13 cellular contexts compared by ENCODE assay signal in the genomic region with DNA sequence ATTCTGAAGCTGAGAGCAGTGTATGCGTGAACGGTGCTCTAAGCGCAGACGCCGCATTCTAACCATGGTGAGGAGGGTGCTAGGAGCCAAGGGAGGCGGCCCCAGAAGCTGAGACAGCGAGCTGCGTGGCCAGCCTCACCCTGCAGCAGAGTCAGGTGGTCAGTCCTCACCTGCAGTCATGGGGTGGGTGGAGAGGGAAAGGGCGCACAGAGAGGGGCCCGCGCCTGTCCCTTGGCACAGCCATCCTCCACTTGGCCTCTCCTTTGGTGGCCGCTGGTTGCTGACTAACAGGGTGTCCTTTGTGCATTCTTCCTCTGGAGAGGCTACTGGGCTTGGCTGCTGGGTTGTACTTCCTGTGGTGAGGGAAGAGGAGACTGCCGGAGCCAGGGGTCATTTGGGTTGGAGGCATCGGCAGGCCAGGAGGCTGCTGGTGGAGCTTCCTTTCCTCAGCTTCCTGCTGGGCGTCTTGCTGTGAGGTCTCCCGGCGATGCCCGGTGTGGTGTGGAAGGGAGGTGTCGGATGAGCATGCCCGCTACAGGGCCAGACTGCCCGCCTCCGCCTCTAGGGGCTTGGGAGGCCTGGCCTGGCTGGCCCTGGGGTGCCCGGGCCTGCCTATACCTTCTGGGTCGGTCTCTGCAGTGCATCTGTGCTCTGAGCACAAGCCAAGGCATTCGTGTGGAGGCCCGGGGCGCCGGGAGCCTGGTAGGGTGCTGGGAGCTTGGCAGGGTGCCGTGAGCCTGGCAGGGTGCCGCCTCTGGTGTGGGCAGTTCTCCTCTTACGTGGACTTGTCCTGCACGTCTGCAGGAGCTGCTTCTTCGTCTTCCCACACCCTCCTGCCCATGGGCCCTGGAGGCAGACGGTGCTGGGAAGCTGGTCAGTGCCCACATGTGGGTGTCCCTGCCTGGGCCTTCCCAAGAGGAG. TPM values are rescaled to one million over a fixed set of nuclear protein-coding genes. Genes with fewer than 3 reads are reported as not detected.
DNase-seq lines count a peak whose midpoint lies in the region; ATAC-seq and TF ChIP-seq lines count a peak whose summit lies in the region.
"Had no signal": no experiment of that assay in that cellular context is flagged by ENCODE, and none has a peak within 500 bp of the region (broad histone marks: within the 10 kb centered on the region; RNA-seq: fewer than 3 reads in every experiment).

No MANE protein-coding gene starts in this region.

- no peak for TF ChIP-seq CTCF in RWPE1 (conservative IDR thresholded peaks at IDR 0.05; ENCODE audit: low read depth)

- CTCF ChIA-PET in CD4-positive, alpha-beta memory T cell (lab: Charles Lee; ENCODE audit: partially characterized antibody) = no interaction called here
- CTCF ChIA-PET in RWPE1 (lab: Yijun Ruan, JAX) = interaction anchor here (0.8 kb wide), 1 partner anchor 61 kb away, joined by 4 read pairs; no protein-coding TSS in a partner anchor

- intact Hi-C loops in CD4-positive, alpha-beta memory T cell (cut with micrococcal nuclease) = no loop called here

- H3K9me3 Mint-ChIP-seq in CD4-positive, alpha-beta memory T cell = no peaks in the 10 kb centered on the region
- H3K9me3 Mint-ChIP-seq: T-helper 1 cell treated with Interleukin-12 subunit alpha and Interleukin-12 subunit beta and Interleukin-4 antibody, amounts not matched to agents 30 μg/mL and 1 μg/mL, for 36 hours had no signal

- no peak overlapping the region for H3K4me2 ChIP-seq in neuronal stem cell (ENCODE audit: insufficient read depth, low read length, poor library complexity, severe bottlenecking)
- H3K4me2 ChIP-seq: smooth muscle cell had no signal

- POLR2A ChIA-PET in CD4-positive, alpha-beta memory T cell (lab: Charles Lee; ENCODE audit: partially characterized antibody) = interaction anchor here (0.7 to 1.6 kb wide), 7 partner anchors 9 to 22 kb away, joined by 3 to 8 read pairs (median 3); no protein-coding TSS in a partner anchor
- POLR2A ChIA-PET in RWPE1 (lab: Yijun Ruan, JAX; ENCODE audit: low non-redundant PET) = no interaction called here

- H2AK5ac ChIP-seq in neuronal stem cell (ENCODE audit: low read depth, low read length) = no peak overlapping the region

- H3K18ac ChIP-seq in neuronal stem cell (ENCODE audit: low read length) = peak overlapping the region; percentile 13

- no peak overlapping the region for H2BK15ac ChIP-seq in neuronal stem cell (ENCODE audit: low read length)

- H2BK5ac ChIP-seq in neuronal stem cell (ENCODE audit: low read length) = no peak overlapping the region

- no peak for DNase-seq in CD4-positive, alpha-beta memory T cell
- DNase-seq in RWPE1 (ENCODE audit: low spot score) = no peak
- peak; percentile 41 for DNase-seq in epithelial cell of prostate (ENCODE audit: low read depth, low spot score)
- no peak for DNase-seq in neuronal stem cell (ENCODE audit: low spot score)
- no peak for DNase-seq in HK-2 (ENCODE audit: unreplicated experiment)
- DNase-seq in epidermal melanocyte (ENCODE audit: insufficient read length, low spot score) = no peak
- no peak for DNase-seq in CD1c-positive myeloid dendritic cell (ENCODE audit: extremely low spot score)
- DNase-seq: effector CD8-positive, alpha-beta T cell; islet precursor cell; NCI-H1930 had no signal

- peak overlapping the region; percentile 44 for H3K9ac ChIP-seq in neuronal stem cell (ENCODE audit: low read depth, low read length, poor library complexity)

- no peak overlapping the region for H3K4me3 Mint-ChIP-seq in CD4-positive, alpha-beta memory T cell
- H3K4me3 Mint-ChIP-seq: T-helper 1 cell treated with Interleukin-12 subunit alpha and Interleukin-12 subunit beta and Interleukin-4 antibody, amounts not matched to agents 30 μg/mL and 1 μg/mL, for 36 hours had no signal

- no peak overlapping the region for H4K8ac ChIP-seq in neuronal stem cell (ENCODE audit: low read depth, low read length)

- no peaks in the 10 kb centered on the region for H3K27me3 ChIP-seq in CD4-positive, alpha-beta memory T cell (ENCODE audit: insufficient read depth, low read length)
- no peaks in the 10 kb centered on the region for H3K27me3 ChIP-seq in neuronal stem cell (ENCODE audit: control insufficient read depth in 3 of 3, insufficient read depth in 3 of 3, low read depth in 1 of 3, low read length in 3 of 3)

- H3K79me1 ChIP-seq in neuronal stem cell (ENCODE audit: low read depth, low read length) = peaks cover 13% of the 10 kb centered on the region

- peaks cover 15 to 45% (median 29%) of the 10 kb centered on the region in 4 donors for H3K4me1 Mint-ChIP-seq in CD4-positive, alpha-beta memory T cell

- peaks cover 6 to 52% of the 10 kb centered on the region in 2 donors for H3K36me3 Mint-ChIP-seq in CD4-positive, alpha-beta memory T cell

- H3K14ac ChIP-seq in neuronal stem cell (ENCODE audit: low read length) = peak overlapping the region; percentile 71

- peak overlapping the region in 4 of 7 donors; percentile 8 to 60 (median 32) for H3K27ac Mint-ChIP-seq in CD4-positive, alpha-beta memory T cell
- H3K27ac Mint-ChIP-seq: T-helper 1 cell treated with Interleukin-12 subunit alpha and Interleukin-12 subunit beta and Interleukin-4 antibody, amounts not matched to agents 30 μg/mL and 1 μg/mL, for 36 hours had no signal

- no peaks in the 10 kb centered on the region for H3K27me3 Mint-ChIP-seq in CD4-positive, alpha-beta memory T cell

- H3K4me1 ChIP-seq in CD4-positive, alpha-beta memory T cell (ENCODE audit: insufficient read depth, low read length) = peaks cover 21% of the 10 kb centered on the region
- peaks cover 0 to 2% of the 10 kb centered on the region in 2 donors for H3K4me1 ChIP-seq in neuronal stem cell (ENCODE audit: control insufficient read depth in 2 of 2, insufficient read depth in 1 of 2, low read depth in 1 of 2, low read length in 2 of 2)

- H3K4ac ChIP-seq in neuronal stem cell (ENCODE audit: low read length) = peak overlapping the region; percentile 37

- H3K36me3 ChIP-seq in CD4-positive, alpha-beta memory T cell (ENCODE audit: insufficient read depth, low read length) = peaks cover 40% of the 10 kb centered on the region
- H3K36me3 ChIP-seq in neuronal stem cell (replicated peaks in 1 of 2; ENCODE audit: control insufficient read depth in 2 of 2, insufficient read depth in 2 of 2, low read length in 2 of 2) = peaks cover 4 to 8% of the 10 kb centered on the region in 2 donors

- peak overlapping the region; percentile 65 for H3K23ac ChIP-seq in neuronal stem cell (ENCODE audit: low read depth, low read length, poor library complexity)

- no CpG with 5 or more reads among the region's 34 CpGs for WGBS in neuronal stem cell (ENCODE audit: extremely low coverage in 2 of 2, insufficient read length in 2 of 2, insufficient replicate concordance in 1 of 2), 2 donors

- H2AFZ ChIP-seq in neuronal stem cell (ENCODE audit: low read length) = no peak overlapping the region

- no peak overlapping the region for H2BK12ac ChIP-seq in neuronal stem cell (ENCODE audit: low read length)

- no peak overlapping the region for H3K4me3 ChIP-seq in CD4-positive, alpha-beta memory T cell (ENCODE audit: low read length in 2 of 2)
- H3K4me3 ChIP-seq in neuronal stem cell (ENCODE audit: low read length in 2 of 2) = no peak overlapping the region
- H3K4me3 ChIP-seq: smooth muscle cell had no signal

- H3K27ac ChIP-seq in CD4-positive, alpha-beta memory T cell (ENCODE audit: low read depth, low read length) = no peak overlapping the region
- H3K27ac ChIP-seq in RWPE1 (peak overlapping the region; percentile 89), epithelial cell of prostate (peak overlapping the region; percentile 69), neuronal stem cell (replicated peaks; ENCODE audit: low read length) (no peak overlapping the region)

- ATAC-seq in HG02938 (IDR thresholded peaks at IDR 0.05; ENCODE audit: unreplicated experiment) = no peak

- no peaks in the 10 kb centered on the region for H3K9me3 ChIP-seq in CD4-positive, alpha-beta memory T cell (ENCODE audit: control insufficient read depth in 1 of 2, low read length in 2 of 2)
- no peaks in the 10 kb centered on the region for H3K9me3 ChIP-seq in neuronal stem cell (replicated peaks in 1 of 2; ENCODE audit: control insufficient read depth in 2 of 2, insufficient read depth in 1 of 2, low read depth in 1 of 2, low read length in 2 of 2)

- no peak overlapping the region for H4K91ac ChIP-seq in neuronal stem cell (ENCODE audit: low read depth, low read length, poor library complexity)

- no peak overlapping the region for H2BK120ac ChIP-seq in neuronal stem cell (ENCODE audit: low read depth, low read length)

RNA-seq across cellular contexts. Expression of a gene that starts 17.4 kb away (rescaled TPM):
- 100 to 1,000 TPM; 367 to 399 TPM for total RNA-seq in CD4-positive, alpha-beta memory T cell
- polyA plus RNA-seq in CD4-positive, alpha-beta memory T cell = 10 to 100 TPM; 11.2 to 67.9 TPM
- 17.4 TPM for polyA plus RNA-seq in neuronal stem cell (2013, experiment 1 of 2)
- polyA plus RNA-seq in neuronal stem cell (2013, experiment 2 of 2) = 18.4 TPM

RNA-seq across cellular contexts. Expression of a gene that starts 57.8 kb away (rescaled TPM):
- 100 to 1,000 TPM; 121 to 126 TPM for total RNA-seq in CD4-positive, alpha-beta memory T cell
- 10 to 100 TPM in 1 of 2 donors, 1 to 10 TPM in 1; 6.3 to 10.6 TPM for polyA plus RNA-seq in CD4-positive, alpha-beta memory T cell
- 14.4 TPM for polyA plus RNA-seq in neuronal stem cell (2013, experiment 1 of 2)
- polyA plus RNA-seq in neuronal stem cell (2013, experiment 2 of 2) = 14.7 TPM

RNA-seq across cellular contexts. Expression of a gene that starts 57.9 kb away (rescaled TPM):
- total RNA-seq in CD4-positive, alpha-beta memory T cell = 100 to 1,000 TPM; 189 to 198 TPM
- polyA plus RNA-seq in CD4-positive, alpha-beta memory T cell = 10 to 100 TPM; 37.8 to 58.6 TPM
- polyA plus RNA-seq in neuronal stem cell (2013, experiment 1 of 2) = 8.1 TPM
- 7.7 TPM for polyA plus RNA-seq in neuronal stem cell (2013, experiment 2 of 2)

Comparison
In these comparisons a context has a peak if more than half of its experiments do, and no peak if none do; other contexts are left out.
1. H3K27ac ChIP-seq: peak in RWPE1 (single experiment) and epithelial cell of prostate (single experiment); none in CD4-positive, alpha-beta memory T cell (single experiment) and neuronal stem cell (single experiment).